In genomic region chr1:179120736-179121135, GRCh38 we compare ENCODE assay signal across 10 cellular contexts.
"Had no signal": no experiment of that assay in that cellular context is flagged by ENCODE, and none has a peak within 500 bp of the region (broad histone marks: within the 10 kb centered on the region; RNA-seq: fewer than 3 reads in every experiment).

No MANE protein-coding gene starts in this region.

- FAIRE-seq: keratinocyte had no signal

- H3K4me3 Mint-ChIP-seq: activated CD4-positive, alpha-beta T cell treated with anti-CD3 and anti-CD28 coated beads, Interleukin-2, amount 10 ng/mL, durations not matched to agents 24 days and 14 days; activated naive CD4-positive, alpha-beta T cell treated with anti-CD3 and anti-CD28 coated beads, Interleukin-2, amount 50 U/mL, for 24 hours; activated T-cell treated with anti-CD3 and anti-CD28 coated beads, Interleukin-2, amount 50 U/mL, for 72 hours; central memory CD8-positive, alpha-beta T cell; T-cell had no signal

- H3K4me1 Mint-ChIP-seq: central memory CD8-positive, alpha-beta T cell had no signal

- H3K27ac Mint-ChIP-seq: activated CD4-positive, alpha-beta T cell treated with anti-CD3 and anti-CD28 coated beads, Interleukin-2, amount 10 ng/mL, durations not matched to agents 24 days and 14 days; activated naive CD4-positive, alpha-beta T cell treated with anti-CD3 and anti-CD28 coated beads, Interleukin-2, amount 50 U/mL, for 24 hours; activated T-cell treated with anti-CD3 and anti-CD28 coated beads, Interleukin-2, amount 50 U/mL, for 72 hours; T-cell had no signal

- DNase-seq: activated gamma-delta T cell, gastrocnemius medialis, left lung, occipital lobe had no signal

- H3K27me3 Mint-ChIP-seq: activated CD4-positive, alpha-beta T cell treated with anti-CD3 and anti-CD28 coated beads, Interleukin-2, amount 10 ng/mL, durations not matched to agents 24 days and 14 days; activated naive CD4-positive, alpha-beta T cell treated with anti-CD3 and anti-CD28 coated beads, Interleukin-2, amount 50 U/mL, for 24 hours; central memory CD8-positive, alpha-beta T cell; T-cell had no signal

- H3K9me3 Mint-ChIP-seq: activated CD4-positive, alpha-beta T cell treated with anti-CD3 and anti-CD28 coated beads, Interleukin-2, amount 10 ng/mL, durations not matched to agents 24 days and 14 days; activated naive CD4-positive, alpha-beta T cell treated with anti-CD3 and anti-CD28 coated beads, Interleukin-2, amount 50 U/mL, for 24 hours; activated T-cell treated with anti-CD3 and anti-CD28 coated beads, Interleukin-2, amount 50 U/mL, for 72 hours; central memory CD8-positive, alpha-beta T cell; T-cell had no signal
